Comparison of ENCODE assay signal across 13 cellular contexts in genomic region chr17:82316651-82317393, GRCh38. TPM values are rescaled to one million over a fixed set of nuclear protein-coding genes. Genes with fewer than 3 reads are reported as not detected.
A peak's percentile ranks its signal among the peaks of the same experiment; 100 is the strongest.
DNase-seq lines count a peak whose midpoint lies in the region; ATAC-seq and TF ChIP-seq lines count a peak whose summit lies in the region.
"Had no signal": no experiment of that assay in that cellular context is flagged by ENCODE, and none has a peak within 500 bp of the region (broad histone marks: within the 10 kb centered on the region; RNA-seq: fewer than 3 reads in every experiment).

No MANE protein-coding gene starts in this region.

- no peaks in the 10 kb centered on the region for H3K36me3 ChIP-seq in SJCRH30
- no peaks in the 10 kb centered on the region for H3K36me3 ChIP-seq in colonic mucosa
- H3K36me3 ChIP-seq: cardiac muscle cell had no signal

- peak overlapping the region in 1 of 2 donors; percentile 39 for H3K9ac ChIP-seq in colonic mucosa (ENCODE audit: low read depth in 2 of 2, low read length in 2 of 2)
- H3K9ac ChIP-seq: SK-N-SH had no signal

- H3K4me3 ChIP-seq in SJCRH30 (peak overlapping the region; percentile 27), colonic mucosa (peak overlapping the region; percentile 13), dorsolateral prefrontal cortex (no peak overlapping the region)
- H3K4me3 ChIP-seq: cardiac muscle cell had no signal

- ATAC-seq in GM21723 (IDR thresholded peaks at IDR 0.05; ENCODE audit: unreplicated experiment) = no peak

- H3K4me1 ChIP-seq in SJCRH30 (peaks cover 23% of the 10 kb centered on the region), colonic mucosa (peaks cover 5% of the 10 kb centered on the region)

- H3K9me3 ChIP-seq in SJCRH30 (replicated peaks) (no peaks in the 10 kb centered on the region; the same call in 1 of the 2 replicates), colonic mucosa (no peaks in the 10 kb centered on the region)
- H3K9me3 ChIP-seq: SK-N-SH had no signal

- peak; percentile 45 for DNase-seq in activated CD4-positive, alpha-beta T cell treated with anti-CD3 and anti-CD28 coated beads for 48 hours
- no peak for DNase-seq in activated CD4-positive, alpha-beta T cell treated with anti-CD3 and anti-CD28 coated beads, Interleukin-2, amount 50 U/mL, for 1 hour
- DNase-seq in SJCRH30 (no peak), colonic mucosa (no peak), mesenteric fat pad (ENCODE audit: low spot score) (no peak), dorsolateral prefrontal cortex (no peak)
- DNase-seq in stimulated activated CD8-positive, alpha-beta memory T cell treated with anti-CD3 and anti-CD28 coated beads, Interleukin-4, amount 100 ng/mL, for 48 hours = peak; percentile 54
- DNase-seq: H9, SK-N-SH, substantia nigra had no signal

- TF ChIP-seq CTCF in colonic mucosa (IDR thresholded peaks at IDR 0.05) = no peak
- no peak for TF ChIP-seq CTCF in dorsolateral prefrontal cortex (IDR thresholded peaks at IDR 0.05 in 54 of 56, conservative IDR thresholded peaks at IDR 0.05 in 2 of 56; ENCODE audit: low read depth in 1 of 56, partially characterized antibody in 56 of 56)

- intact Hi-C loops in colonic mucosa (cut with DNase I) (no loop called here), dorsolateral prefrontal cortex (cut with DNase I) (no loop called here)

- no peak overlapping the region; the same call in 1 of the 2 replicates for H3K27ac ChIP-seq in SJCRH30
- H3K27ac ChIP-seq in colonic mucosa = no peak overlapping the region
- H3K27ac ChIP-seq in dorsolateral prefrontal cortex = no peak overlapping the region
- H3K27ac ChIP-seq: cardiac muscle cell had no signal

- H3K27me3 ChIP-seq in SJCRH30 (peaks cover 3% of the 10 kb centered on the region; the same call in 1 of the 2 replicates), colonic mucosa (peaks cover 6% of the 10 kb centered on the region), dorsolateral prefrontal cortex (peaks cover 0 to 38% (median 18%) of the 10 kb centered on the region in 45 donors)
- H3K27me3 ChIP-seq: cardiac muscle cell had no signal

RNA-seq across cellular contexts. Expression of gene CD7, which starts 0.6 kb away (rescaled TPM):
- 4.8 and 6.3 TPM in 2 replicates for total RNA-seq in SJCRH30 (2014; rRNA removed; shearing (Covaris generic))
- total RNA-seq in colonic mucosa (1 to 10 TPM; 4.2 to 5.0 TPM), mesenteric fat pad (3.2 TPM), dorsolateral prefrontal cortex (1 to 10 TPM in 24 of 120 experiments, under 1 TPM in 50, not detected in 46; 0.24 to 2.2 (median 0.71) TPM)
- total RNA-seq: A172, cardiac muscle cell had no signal

RNA-seq across cellular contexts. Expression of gene SECTM1, which starts 16.7 kb away (rescaled TPM):
- 0.36 and 1.1 TPM in 2 replicates for total RNA-seq in SJCRH30 (2014; rRNA removed; shearing (Covaris generic))
- total RNA-seq in colonic mucosa (10 to 100 TPM; 29.1 to 76.3 TPM), mesenteric fat pad (14.6 TPM), dorsolateral prefrontal cortex (10 to 100 TPM in 3 of 120 experiments, 1 to 10 TPM in 85, under 1 TPM in 30, not detected in 2; 0.33 to 16.8 (median 1.9) TPM)
- total RNA-seq: cardiac muscle cell had no signal

RNA-seq across cellular contexts. Expression of gene TEX19, which starts 42.2 kb away (rescaled TPM):
- total RNA-seq in SJCRH30 (2014; rRNA removed; shearing (Covaris generic)) = 1.0 and 1.4 TPM in 2 replicates
- not detected for total RNA-seq in colonic mucosa
- not detected for total RNA-seq in mesenteric fat pad
- not detected for total RNA-seq in dorsolateral prefrontal cortex
- total RNA-seq: A172 had no signal

RNA-seq across cellular contexts. Expression of gene CSNK1D, which starts 43.3 kb away (rescaled TPM):
- total RNA-seq in SJCRH30 (2014; rRNA removed; shearing (Covaris generic)) = 70.5 and 88.7 TPM in 2 replicates
- 100 to 1,000 TPM; 136 to 138 TPM for total RNA-seq in colonic mucosa
- 171 TPM for total RNA-seq in mesenteric fat pad
- 100 to 1,000 TPM in 117 of 120 experiments, 10 to 100 TPM in 3; 96.2 to 160 (median 125) TPM for total RNA-seq in dorsolateral prefrontal cortex

RNA-seq across cellular contexts. Expression of gene UTS2R, which starts 54.7 kb away (rescaled TPM):
- 8.0 and 8.3 TPM in 2 replicates for total RNA-seq in SJCRH30 (2014; rRNA removed; shearing (Covaris generic))
- total RNA-seq in colonic mucosa (not detected), mesenteric fat pad (not detected), dorsolateral prefrontal cortex (1 to 10 TPM in 89 of 120 experiments, under 1 TPM in 26, not detected in 5; 0.43 to 6.8 (median 1.6) TPM)
- total RNA-seq: A172 had no signal

Comparison
In these comparisons a context has a peak if more than half of its experiments do, and no peak if none do; other contexts are left out.
1. DNase-seq: peak in activated CD4-positive, alpha-beta T cell treated with anti-CD3 and anti-CD28 coated beads for 48 hours (single experiment) and stimulated activated CD8-positive, alpha-beta memory T cell treated with anti-CD3 and anti-CD28 coated beads, Interleukin-4, amount 100 ng/mL, for 48 hours (single experiment); none in activated CD4-positive, alpha-beta T cell treated with anti-CD3 and anti-CD28 coated beads, Interleukin-2, amount 50 U/mL, for 1 hour (single experiment), SJCRH30 (0 of 2), colonic mucosa (single experiment), mesenteric fat pad (single experiment) and dorsolateral prefrontal cortex (0 of 10).
2. H3K4me3 ChIP-seq: peak in SJCRH30 (single experiment) and colonic mucosa (single experiment); none in dorsolateral prefrontal cortex (0 of 59).